Comparison of ENCODE assay signal across 18 cellular contexts in genomic region chr1:21873761-21874160, GRCh38.
DNase-seq lines count a peak whose midpoint lies in the region; ATAC-seq and TF ChIP-seq lines count a peak whose summit lies in the region.
"Had no signal": no experiment of that assay in that cellular context is flagged by ENCODE, and none has a peak within 500 bp of the region (broad histone marks: within the 10 kb centered on the region; RNA-seq: fewer than 3 reads in every experiment).

No MANE protein-coding gene starts in this region.

- peaks cover 8% of the 10 kb centered on the region for H3K4me1 Mint-ChIP-seq in GM23338
- peaks cover 7% of the 10 kb centered on the region for H3K4me1 Mint-ChIP-seq in WTC11
- H3K4me1 Mint-ChIP-seq: CD8-positive, alpha-beta memory T cell had no signal

- H3K4me1 ChIP-seq in GM23338 (ENCODE audit: insufficient read depth): no peaks in the 10 kb centered on the region
- H3K4me1 ChIP-seq in gastroesophageal sphincter: peaks cover 0 to 55% (median 13%) of the 10 kb centered on the region in 3 donors
- peaks cover 0 to 45% (median 29%) of the 10 kb centered on the region in 4 donors for H3K4me1 ChIP-seq in sigmoid colon
- H3K4me1 ChIP-seq: Caco-2, HAP-1 had no signal

- H3K27me3 Mint-ChIP-seq in GM23338 (ENCODE audit: insufficient read depth, low read depth, poor library complexity) (peaks cover 5% of the 10 kb centered on the region), WTC11 (ENCODE audit: low read depth) (no peaks in the 10 kb centered on the region)

- H2AFZ ChIP-seq in GM23338: no peak overlapping the region
- H2AFZ ChIP-seq: GM23248 had no signal

- no peak for DNase-seq in GM23338 (ENCODE audit: low spot score)
- no peak for DNase-seq in WTC11 (ENCODE audit: low spot score)
- no peak for DNase-seq in sigmoid colon
- DNase-seq in activated naive CD4-positive, alpha-beta T cell treated with Interleukin-2 at 50 U/mL for 16 hours: no peak
- DNase-seq in SIG-M5 (lab: John Stamatoyannopoulos, UW): no peak
- DNase-seq in inferior parietal cortex (ENCODE audit: extremely low spot score): no peak
- DNase-seq: 8988T; AML-193; Caco-2; CD8-positive, alpha-beta memory T cell; DND-41; GF-D8; GM23248; HFFc6 had no signal

- H3K36me3 Mint-ChIP-seq in GM23338 (ENCODE audit: low read depth) (peaks cover 40% of the 10 kb centered on the region), WTC11 (peaks cover 34% of the 10 kb centered on the region)
- H3K36me3 Mint-ChIP-seq: CD8-positive, alpha-beta memory T cell had no signal

- H3K9me3 Mint-ChIP-seq in GM23338: no peaks in the 10 kb centered on the region
- H3K9me3 Mint-ChIP-seq in WTC11: no peaks in the 10 kb centered on the region
- H3K9me3 Mint-ChIP-seq: CD8-positive, alpha-beta memory T cell; HFFc6 had no signal

- no peak for TF ChIP-seq EP300 in gastroesophageal sphincter (IDR thresholded peaks at IDR 0.05)
- no peak for TF ChIP-seq EP300 in sigmoid colon (IDR thresholded peaks at IDR 0.05)

- CTCF ChIA-PET in WTC11 (lab: Charles Lee): no interaction called here

- TF ChIP-seq CTCF in GM23338 (conservative IDR thresholded peaks at IDR 0.05; ENCODE audit: low read depth in 2 of 2) (no peak), WTC11 (IDR thresholded peaks at IDR 0.05) (no peak), gastroesophageal sphincter (IDR thresholded peaks at IDR 0.05) (no peak), sigmoid colon (IDR thresholded peaks at IDR 0.05) (no peak)

- H3K27ac ChIP-seq in GM23338 (ENCODE audit: low read depth) (0 out of 2 replicates have a peak overlapping the region, but pooled peaks have one; percentile 45), gastroesophageal sphincter (peak overlapping the region in 3 of 4 donors; percentile 80 to 81 (median 80)), sigmoid colon (peak overlapping the region; percentile 62 to 88 (median 81))
- H3K27ac ChIP-seq: BLaER1, GM23248 had no signal

- no peak for TF ChIP-seq POLR2A in gastroesophageal sphincter (IDR thresholded peaks at IDR 0.05)
- no peak for TF ChIP-seq POLR2A in sigmoid colon (IDR thresholded peaks at IDR 0.05)

- H3K9me2 ChIP-seq in GM23338 (ENCODE audit: insufficient read depth): no peaks in the 10 kb centered on the region

- no peaks in the 10 kb centered on the region for H3F3A ChIP-seq in GM23338 (replicated peaks; ENCODE audit: low read depth)

- H3K27me3 ChIP-seq in GM23338 (ENCODE audit: insufficient read depth) (no peaks in the 10 kb centered on the region), gastroesophageal sphincter (no peaks in the 10 kb centered on the region), sigmoid colon (no peaks in the 10 kb centered on the region)
- H3K27me3 ChIP-seq: BLaER1 had no signal

- WGBS in gastroesophageal sphincter (ENCODE audit: low coverage in 1 of 2), 2 donors: 67 to 84% methylated on average over 3 to 5 of the region's 10 CpGs
- WGBS in sigmoid colon, 2 donors: 93 to 95% methylated on average over 10 of the region's 10 CpGs

- peaks cover 6% of the 10 kb centered on the region for H3K36me3 ChIP-seq in GM23338 (ENCODE audit: insufficient read depth)
- peaks cover 0 to 100% of the 10 kb centered on the region in 2 donors for H3K36me3 ChIP-seq in gastroesophageal sphincter
- H3K36me3 ChIP-seq in sigmoid colon: peaks cover 61 to 92% (median 80%) of the 10 kb centered on the region in 4 donors

- no peaks in the 10 kb centered on the region for H3K79me2 ChIP-seq in GM23338 (replicated peaks; ENCODE audit: insufficient read depth)

- POLR2A ChIA-PET in WTC11 (lab: Charles Lee): no interaction called here

- H3K27ac Mint-ChIP-seq in GM23338: no peak overlapping the region
- H3K27ac Mint-ChIP-seq in WTC11: 0 out of 2 replicates have a peak overlapping the region, but pooled peaks have one; percentile 57
- H3K27ac Mint-ChIP-seq: CD8-positive, alpha-beta memory T cell; HFFc6 had no signal

- intact Hi-C loops in sigmoid colon (cut with DNase I): no loop called here

- no peaks in the 10 kb centered on the region for H4K20me1 ChIP-seq in GM23338 (replicated peaks; ENCODE audit: insufficient read depth)
- H4K20me1 ChIP-seq: BLaER1 had no signal

- H3K9me3 ChIP-seq in gastroesophageal sphincter (no peaks in the 10 kb centered on the region), sigmoid colon (no peaks in the 10 kb centered on the region)
- H3K9me3 ChIP-seq: BLaER1, Caco-2, HAP-1 had no signal

- no peak overlapping the region for H3K4me2 ChIP-seq in GM23338
- H3K4me2 ChIP-seq: BLaER1 had no signal

- no peak overlapping the region; the same call in 2 of the 3 replicates for H3K4me3 Mint-ChIP-seq in GM23338
- H3K4me3 Mint-ChIP-seq in WTC11: no peak overlapping the region
- H3K4me3 Mint-ChIP-seq: HFFc6 had no signal

- no peak overlapping the region for H3K4me3 ChIP-seq in GM23338
- H3K4me3 ChIP-seq in gastroesophageal sphincter: no peak overlapping the region
- no peak overlapping the region for H3K4me3 ChIP-seq in sigmoid colon
- H3K4me3 ChIP-seq: BLaER1, GM23248, HAP-1 had no signal

- ATAC-seq in GM23338 (no peak), WTC11 (no peak), gastroesophageal sphincter (no peak)
- ATAC-seq: HepG2 had no signal

TF ChIP-seq in GM23338, 12 proteins besides CTCF, POLR2A, EP300 and RAD21:
- TF ChIP-seq JUNB (IDR thresholded peaks at IDR 0.05; ENCODE audit: unreplicated experiment) (no peak), REST (IDR thresholded peaks at IDR 0.05; ENCODE audit: unreplicated experiment) (no peak), POLR2AphosphoS5 (IDR thresholded peaks at IDR 0.05; ENCODE audit: low read depth) (no peak)

TF ChIP-seq in WTC11, 78 proteins besides CTCF, POLR2A, EP300 and RAD21 (continues in another document):
- no peak for TF ChIP-seq TEAD1 (CRISPR knock-in tag; IDR thresholded peaks at IDR 0.05)
- TF ChIP-seq TCF7 (CRISPR knock-in tag; IDR thresholded peaks at IDR 0.05; ENCODE audit: low read depth): no peak
- TF ChIP-seq MXD4 (CRISPR knock-in tag; IDR thresholded peaks at IDR 0.05; ENCODE audit: borderline replicate concordance): no peak
- TF ChIP-seq CREM (CRISPR knock-in tag; IDR thresholded peaks at IDR 0.05): no peak
- TF ChIP-seq ZNF512 (CRISPR knock-in tag; IDR thresholded peaks at IDR 0.05; ENCODE audit: borderline replicate concordance): no peak
- no peak for TF ChIP-seq USF2 (CRISPR knock-in tag; IDR thresholded peaks at IDR 0.05)
- TF ChIP-seq, protein P1, sequence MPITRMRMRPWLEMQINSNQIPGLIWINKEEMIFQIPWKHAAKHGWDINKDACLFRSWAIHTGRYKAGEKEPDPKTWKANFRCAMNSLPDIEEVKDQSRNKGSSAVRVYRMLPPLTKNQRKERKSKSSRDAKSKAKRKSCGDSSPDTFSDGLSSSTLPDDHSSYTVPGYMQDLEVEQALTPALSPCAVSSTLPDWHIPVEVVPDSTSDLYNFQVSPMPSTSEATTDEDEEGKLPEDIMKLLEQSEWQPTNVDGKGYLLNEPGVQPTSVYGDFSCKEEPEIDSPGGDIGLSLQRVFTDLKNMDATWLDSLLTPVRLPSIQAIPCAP (CRISPR knock-in tag; IDR thresholded peaks at IDR 0.05): no peak
- TF ChIP-seq, protein P2, sequence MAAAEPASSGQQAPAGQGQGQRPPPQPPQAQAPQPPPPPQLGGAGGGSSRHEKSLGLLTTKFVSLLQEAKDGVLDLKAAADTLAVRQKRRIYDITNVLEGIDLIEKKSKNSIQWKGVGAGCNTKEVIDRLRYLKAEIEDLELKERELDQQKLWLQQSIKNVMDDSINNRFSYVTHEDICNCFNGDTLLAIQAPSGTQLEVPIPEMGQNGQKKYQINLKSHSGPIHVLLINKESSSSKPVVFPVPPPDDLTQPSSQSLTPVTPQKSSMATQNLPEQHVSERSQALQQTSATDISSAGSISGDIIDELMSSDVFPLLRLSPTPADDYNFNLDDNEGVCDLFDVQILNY (CRISPR knock-in tag; IDR thresholded peaks at IDR 0.05): no peak
- TF ChIP-seq OVOL2 (CRISPR knock-in tag; IDR thresholded peaks at IDR 0.05; ENCODE audit: borderline replicate concordance): no peak
- TF ChIP-seq ZBTB21 (CRISPR knock-in tag; IDR thresholded peaks at IDR 0.05; ENCODE audit: borderline replicate concordance): no peak
- no peak for TF ChIP-seq PRRX2 (CRISPR knock-in tag; IDR thresholded peaks at IDR 0.05)
